18 cellular contexts compared by ENCODE assay signal in the genomic region with DNA sequence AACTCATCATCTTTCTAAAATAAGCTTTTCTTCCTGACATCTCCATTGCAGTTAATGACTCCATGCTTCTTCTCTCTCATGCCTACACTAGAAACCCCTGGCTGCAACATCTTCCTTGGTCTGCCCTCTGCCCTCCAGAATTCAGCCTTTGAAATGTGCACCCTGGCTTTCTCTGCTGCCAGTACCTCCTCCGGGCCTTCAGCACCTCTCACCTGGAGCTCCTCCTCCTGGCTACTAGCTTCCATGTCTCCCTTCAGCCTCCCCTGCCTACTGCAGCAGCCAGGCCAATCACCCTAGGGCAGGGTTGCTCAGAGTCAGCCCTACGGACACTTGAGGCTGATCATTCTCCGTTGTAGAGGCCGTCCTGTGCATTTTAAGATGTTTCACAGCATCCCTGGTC. TPM values are rescaled to one million over a fixed set of nuclear protein-coding genes. Genes with fewer than 3 reads are reported as not detected.
DNase-seq lines count a peak whose midpoint lies in the region; ATAC-seq and TF ChIP-seq lines count a peak whose summit lies in the region.
"Had no signal": no experiment of that assay in that cellular context is flagged by ENCODE, and none has a peak within 500 bp of the region (broad histone marks: within the 10 kb centered on the region; RNA-seq: fewer than 3 reads in every experiment).

No MANE protein-coding gene starts in this region.

- H3K4me2 ChIP-seq in BLaER1: peak overlapping the region; percentile 64
- H3K4me2 ChIP-seq in HCT116 (ENCODE audit: low read length): no peak overlapping the region

- H3K36me3 ChIP-seq in BLaER1: no peaks in the 10 kb centered on the region
- H3K36me3 ChIP-seq in HCT116 (ENCODE audit: control insufficient read depth in 1 of 2, insufficient read depth in 2 of 2, low read length in 2 of 2): no peaks in the 10 kb centered on the region
- H3K36me3 ChIP-seq in endodermal cell (ENCODE audit: control insufficient read depth, insufficient read depth, low read length): no peaks in the 10 kb centered on the region
- H3K36me3 ChIP-seq in kidney epithelial cell (ENCODE audit: control insufficient read depth, insufficient read depth, low read length): no peaks in the 10 kb centered on the region
- no peaks in the 10 kb centered on the region for H3K36me3 ChIP-seq in ascending aorta

- RAD21 ChIA-PET in HCT116 (lab: Charles Lee; ENCODE audit: low non-redundant PET in 1 of 2, low total read pairs in 2 of 2, uncharacterized antibody in 2 of 2, unreplicated experiment in 2 of 2): no interaction called here

- intact Hi-C loops in HCT116 (cut with micrococcal nuclease) (no loop called here), posterior cingulate gyrus (cut with DNase I) (no loop called here), ascending aorta (cut with DNase I) (no loop called here)

- H3K9ac ChIP-seq in BLaER1 (no peak overlapping the region), HCT116 (ENCODE audit: low read length) (no peak overlapping the region), endodermal cell (ENCODE audit: extremely low read depth, low read length, poor library complexity, severe bottlenecking) (no peak overlapping the region)

- peak; percentile 40 for TF ChIP-seq RAD21 in HCT116 (IDR thresholded peaks at IDR 0.05; ENCODE audit: low read depth)

- no TSS peak for BruUV-seq in HCT116 (replicated peaks; lab: Mats Ljungman, UMichigan)

- H3K4me3 Mint-ChIP-seq in endodermal cell: no peak overlapping the region
- H3K4me3 Mint-ChIP-seq: T-cell had no signal

- ATAC-seq in HCT116 (peak; percentile 79), HG03025 (IDR thresholded peaks at IDR 0.05; ENCODE audit: low FRiP score, unreplicated experiment) (no peak)
- ATAC-seq: SK-N-SH treated with all-trans-retinoic acid at 6 μM for 48 hours, T-cell had no signal

- H3K9me3 ChIP-seq in BLaER1: no peaks in the 10 kb centered on the region
- H3K9me3 ChIP-seq in HCT116 (ENCODE audit: control insufficient read depth in 1 of 2, insufficient read depth in 1 of 2, low read depth in 1 of 2, low read length in 2 of 2): no peaks in the 10 kb centered on the region
- H3K9me3 ChIP-seq in endodermal cell (ENCODE audit: control insufficient read depth, low read length): no peaks in the 10 kb centered on the region
- no peaks in the 10 kb centered on the region for H3K9me3 ChIP-seq in ascending aorta
- H3K9me3 ChIP-seq: Caco-2 had no signal

- no peak for TF ChIP-seq POLR2A in HCT116 (IDR thresholded peaks at IDR 0.05; ENCODE audit: borderline replicate concordance, extremely low read depth, insufficient read depth, insufficient read length)

- POLR2A ChIA-PET in HCT116 (lab: Charles Lee): no interaction called here

- TF ChIP-seq CTCF in HCT116 (IDR thresholded peaks at IDR 0.05 in 2 of 3, conservative IDR thresholded peaks at IDR 0.05 in 1 of 3; ENCODE audit: borderline replicate concordance in 1 of 3, insufficient read depth in 1 of 3, low read depth in 2 of 3, low read length in 2 of 3) (0 out of 6 replicates have a peak, but pooled peaks of 1 of the 3 experiments have one; percentile 4), endodermal cell (conservative IDR thresholded peaks at IDR 0.05) (peak; percentile 70), kidney epithelial cell (IDR thresholded peaks at IDR 0.05; ENCODE audit: insufficient read depth, low read length, poor library complexity, severe bottlenecking) (peak; percentile 7), ascending aorta (IDR thresholded peaks at IDR 0.05) (no peak)

- H3K9me2 ChIP-seq in HCT116 (ENCODE audit: insufficient read depth): no peaks in the 10 kb centered on the region

- H3K4me1 ChIP-seq in BLaER1 (peaks cover 40% of the 10 kb centered on the region), HCT116 (ENCODE audit: control insufficient read depth in 1 of 2, insufficient read depth in 2 of 2, low read length in 2 of 2) (no peaks in the 10 kb centered on the region), endodermal cell (ENCODE audit: control insufficient read depth, insufficient read depth, low read length) (no peaks in the 10 kb centered on the region), ascending aorta (no peaks in the 10 kb centered on the region)
- H3K4me1 ChIP-seq: Caco-2 had no signal

- H3K36me3 Mint-ChIP-seq in endodermal cell (ENCODE audit: low read depth): no peaks in the 10 kb centered on the region

- H4K20me1 ChIP-seq in BLaER1 (no peaks in the 10 kb centered on the region), HCT116 (ENCODE audit: insufficient read depth) (no peaks in the 10 kb centered on the region)

- H2AFZ ChIP-seq in HCT116 (ENCODE audit: low read depth, low read length, poor library complexity, severe bottlenecking): no peak overlapping the region

- peaks cover 3% of the 10 kb centered on the region for H3K4me1 Mint-ChIP-seq in endodermal cell

- no peak overlapping the region for H3K27ac Mint-ChIP-seq in endodermal cell
- H3K27ac Mint-ChIP-seq: T-cell had no signal

- no peak overlapping the region for H3K4me3 ChIP-seq in BLaER1
- H3K4me3 ChIP-seq in HCT116 (replicated peaks in 1 of 2; ENCODE audit: low read depth in 1 of 2, low read length in 2 of 2): no peak overlapping the region
- no peak overlapping the region for H3K4me3 ChIP-seq in endodermal cell (ENCODE audit: low read length)
- no peak overlapping the region for H3K4me3 ChIP-seq in kidney epithelial cell (ENCODE audit: low read depth, low read length)
- H3K4me3 ChIP-seq in ascending aorta: no peak overlapping the region

- DNase-seq in HCT116 (ENCODE audit: low read depth, low spot score) (no peak), endodermal cell (peak; percentile 77), kidney epithelial cell (ENCODE audit: low read depth) (no peak), NK-92 (lab: John Stamatoyannopoulos, UW; ENCODE audit: unreplicated experiment) (no peak), posterior cingulate gyrus (no peak), ascending aorta (ENCODE audit: low spot score in 2 of 2) (no peak)
- DNase-seq: NCI-H1105, NCI-H2081 treated with DMSO at 0.1 percent for 48 hours, NCI-H748 treated with DMSO at 0.1 percent for 48 hours, RPMI8226, SHP77 treated with DMSO at 0.1 percent for 48 hours, T-cell had no signal

- CTCF ChIA-PET in HCT116 (lab: Charles Lee): no interaction called here

- no peaks in the 10 kb centered on the region for H3K27me3 Mint-ChIP-seq in endodermal cell (ENCODE audit: insufficient read depth)
- H3K27me3 Mint-ChIP-seq: T-cell had no signal

- no peaks in the 10 kb centered on the region for H3K79me2 ChIP-seq in HCT116 (ENCODE audit: insufficient read depth, low read length)

- no peak overlapping the region for H3K27ac ChIP-seq in BLaER1
- H3K27ac ChIP-seq in HCT116 (ENCODE audit: low read depth, low read length): no peak overlapping the region
- no peak overlapping the region for H3K27ac ChIP-seq in endodermal cell (ENCODE audit: low read depth, low read length)
- no peak overlapping the region for H3K27ac ChIP-seq in ascending aorta

- no peaks in the 10 kb centered on the region for H3K9me3 Mint-ChIP-seq in endodermal cell
- H3K9me3 Mint-ChIP-seq: T-cell had no signal

- H3K27me3 ChIP-seq in BLaER1 (no peaks in the 10 kb centered on the region), HCT116 (ENCODE audit: insufficient read depth, low read length) (no peaks in the 10 kb centered on the region), endodermal cell (ENCODE audit: control insufficient read depth, insufficient read depth, low read length, poor library complexity, severe bottlenecking) (no peaks in the 10 kb centered on the region), kidney epithelial cell (ENCODE audit: control insufficient read depth, insufficient read depth, low read length) (no peaks in the 10 kb centered on the region), ascending aorta (no peaks in the 10 kb centered on the region)

- 79 to 94% methylated on average over 3 to 4 of the region's 4 CpGs for WGBS in endodermal cell (ENCODE audit: insufficient coverage in 1 of 2, insufficient read length in 1 of 2), 2 experiments

TF ChIP-seq in HCT116, 20 proteins besides CTCF, POLR2A, EP300 and RAD21:
- TF ChIP-seq, protein P1, sequence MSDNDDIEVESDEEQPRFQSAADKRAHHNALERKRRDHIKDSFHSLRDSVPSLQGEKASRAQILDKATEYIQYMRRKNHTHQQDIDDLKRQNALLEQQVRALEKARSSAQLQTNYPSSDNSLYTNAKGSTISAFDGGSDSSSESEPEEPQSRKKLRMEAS (IDR thresholded peaks at IDR 0.05): no peak
- TF ChIP-seq ZFX (IDR thresholded peaks at IDR 0.05) (no peak), EGR1 (IDR thresholded peaks at IDR 0.05; ENCODE audit: low read depth) (no peak), FOSL1 (IDR thresholded peaks at IDR 0.05; ENCODE audit: low read depth) (no peak), JUND (IDR thresholded peaks at IDR 0.05) (no peak), YY1 (IDR thresholded peaks at IDR 0.05; ENCODE audit: extremely low read depth, insufficient replicate concordance, low read depth, low read length) (no peak)

RNA-seq across cellular contexts. Expression of a gene that starts 18.3 kb away (rescaled TPM):
- total RNA-seq in HCT116 (2021; ENCODE audit: unreplicated experiment): 0.59 TPM
- 1.4 and 2.2 TPM in 2 replicates for polyA plus RNA-seq in HCT116 (2012)
- under 1 TPM; 0.58 to 0.92 TPM for total RNA-seq in endodermal cell
- 2.3 TPM for polyA plus RNA-seq in endodermal cell (2013, experiment 1 of 2)
- 2.8 TPM for polyA plus RNA-seq in endodermal cell (2013, experiment 2 of 2)
- 0.84 and 1.8 TPM in 2 replicates for total RNA-seq in kidney epithelial cell
- not detected for total RNA-seq in ascending aorta
- total RNA-seq: NCI-H460 had no signal

RNA-seq across cellular contexts. Expression of a gene that starts 47.5 kb away (rescaled TPM):
- total RNA-seq in HCT116 (2021; ENCODE audit: unreplicated experiment) (not detected), endodermal cell (not detected), kidney epithelial cell (not detected in 2 replicates), ascending aorta (not detected)
- not detected in 2 replicates for polyA plus RNA-seq in HCT116 (2012)
- polyA plus RNA-seq in endodermal cell (2013, experiment 1 of 2): not detected
- not detected for polyA plus RNA-seq in endodermal cell (2013, experiment 2 of 2)
- total RNA-seq: Caco-2, H4, NCI-H460, T-cell had no signal

Comparison
In these comparisons a context has a peak if more than half of its experiments do, and no peak if none do; other contexts are left out.
1. CTCF ChIP-seq: peak in endodermal cell (single experiment) and kidney epithelial cell (single experiment); none in ascending aorta (0 of 3).